Comparison of ENCODE assay signal across 1 cellular context in genomic region chr3:142117452-142117851, GRCh38.
TF ChIP-seq lines count a peak whose summit lies in the region.

No MANE protein-coding gene starts in this region.

TF ChIP-seq in WTC11, 78 proteins besides CTCF, POLR2A, EP300 and RAD21 (continued from another document):
- TF ChIP-seq FOXK1 (CRISPR knock-in tag; IDR thresholded peaks at IDR 0.05) (no peak), TP53 (CRISPR knock-in tag; IDR thresholded peaks at IDR 0.05) (no peak), NFE2L1 (CRISPR knock-in tag; IDR thresholded peaks at IDR 0.05) (no peak), ZNF219 (CRISPR knock-in tag; IDR thresholded peaks at IDR 0.05; ENCODE audit: borderline replicate concordance) (no peak), ZBTB21 (CRISPR knock-in tag; IDR thresholded peaks at IDR 0.05; ENCODE audit: borderline replicate concordance) (no peak), GRHL2 (CRISPR knock-in tag; IDR thresholded peaks at IDR 0.05; ENCODE audit: insufficient replicate concordance, severe bottlenecking) (no peak), GTF2I (CRISPR knock-in tag; conservative IDR thresholded peaks at IDR 0.05) (no peak), RELA (CRISPR knock-in tag; IDR thresholded peaks at IDR 0.05; ENCODE audit: borderline replicate concordance) (no peak)
- TF ChIP-seq, protein P1, sequence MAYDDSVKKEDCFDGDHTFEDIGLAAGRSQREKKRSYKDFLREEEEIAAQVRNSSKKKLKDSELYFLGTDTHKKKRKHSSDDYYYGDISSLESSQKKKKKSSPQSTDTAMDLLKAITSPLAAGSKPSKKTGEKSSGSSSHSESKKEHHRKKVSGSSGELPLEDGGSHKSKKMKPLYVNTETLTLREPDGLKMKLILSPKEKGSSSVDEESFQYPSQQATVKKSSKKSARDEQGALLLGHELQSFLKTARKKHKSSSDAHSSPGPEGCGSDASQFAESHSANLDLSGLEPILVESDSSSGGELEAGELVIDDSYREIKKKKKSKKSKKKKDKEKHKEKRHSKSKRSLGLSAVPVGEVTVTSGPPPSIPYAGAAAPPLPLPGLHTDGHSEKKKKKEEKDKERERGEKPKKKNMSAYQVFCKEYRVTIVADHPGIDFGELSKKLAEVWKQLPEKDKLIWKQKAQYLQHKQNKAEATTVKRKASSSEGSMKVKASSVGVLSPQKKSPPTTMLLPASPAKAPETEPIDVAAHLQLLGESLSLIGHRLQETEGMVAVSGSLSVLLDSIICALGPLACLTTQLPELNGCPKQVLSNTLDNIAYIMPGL (CRISPR knock-in tag; IDR thresholded peaks at IDR 0.05) = no peak
- TF ChIP-seq, protein P2, sequence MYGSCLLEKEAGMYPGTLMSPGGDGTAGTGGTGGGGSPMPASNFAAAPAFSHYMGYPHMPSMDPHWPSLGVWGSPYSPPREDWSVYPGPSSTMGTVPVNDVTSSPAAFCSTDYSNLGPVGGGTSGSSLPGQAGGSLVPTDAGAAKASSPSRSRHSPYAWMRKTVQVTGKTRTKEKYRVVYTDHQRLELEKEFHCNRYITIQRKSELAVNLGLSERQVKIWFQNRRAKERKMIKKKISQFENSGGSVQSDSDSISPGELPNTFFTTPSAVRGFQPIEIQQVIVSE (CRISPR knock-in tag; IDR thresholded peaks at IDR 0.05; ENCODE audit: borderline replicate concordance) = no peak
- TF ChIP-seq, protein P3, sequence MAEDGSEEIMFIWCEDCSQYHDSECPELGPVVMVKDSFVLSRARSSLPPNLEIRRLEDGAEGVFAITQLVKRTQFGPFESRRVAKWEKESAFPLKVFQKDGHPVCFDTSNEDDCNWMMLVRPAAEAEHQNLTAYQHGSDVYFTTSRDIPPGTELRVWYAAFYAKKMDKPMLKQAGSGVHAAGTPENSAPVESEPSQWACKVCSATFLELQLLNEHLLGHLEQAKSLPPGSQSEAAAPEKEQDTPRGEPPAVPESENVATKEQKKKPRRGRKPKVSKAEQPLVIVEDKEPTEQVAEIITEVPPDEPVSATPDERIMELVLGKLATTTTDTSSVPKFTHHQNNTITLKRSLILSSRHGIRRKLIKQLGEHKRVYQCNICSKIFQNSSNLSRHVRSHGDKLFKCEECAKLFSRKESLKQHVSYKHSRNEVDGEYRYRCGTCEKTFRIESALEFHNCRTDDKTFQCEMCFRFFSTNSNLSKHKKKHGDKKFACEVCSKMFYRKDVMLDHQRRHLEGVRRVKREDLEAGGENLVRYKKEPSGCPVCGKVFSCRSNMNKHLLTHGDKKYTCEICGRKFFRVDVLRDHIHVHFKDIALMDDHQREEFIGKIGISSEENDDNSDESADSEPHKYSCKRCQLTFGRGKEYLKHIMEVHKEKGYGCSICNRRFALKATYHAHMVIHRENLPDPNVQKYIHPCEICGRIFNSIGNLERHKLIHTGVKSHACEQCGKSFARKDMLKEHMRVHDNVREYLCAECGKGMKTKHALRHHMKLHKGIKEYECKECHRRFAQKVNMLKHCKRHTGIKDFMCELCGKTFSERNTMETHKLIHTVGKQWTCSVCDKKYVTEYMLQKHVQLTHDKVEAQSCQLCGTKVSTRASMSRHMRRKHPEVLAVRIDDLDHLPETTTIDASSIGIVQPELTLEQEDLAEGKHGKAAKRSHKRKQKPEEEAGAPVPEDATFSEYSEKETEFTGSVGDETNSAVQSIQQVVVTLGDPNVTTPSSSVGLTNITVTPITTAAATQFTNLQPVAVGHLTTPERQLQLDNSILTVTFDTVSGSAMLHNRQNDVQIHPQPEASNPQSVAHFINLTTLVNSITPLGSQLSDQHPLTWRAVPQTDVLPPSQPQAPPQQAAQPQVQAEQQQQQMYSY (CRISPR knock-in tag; IDR thresholded peaks at IDR 0.05) = no peak
- TF ChIP-seq, protein P4, sequence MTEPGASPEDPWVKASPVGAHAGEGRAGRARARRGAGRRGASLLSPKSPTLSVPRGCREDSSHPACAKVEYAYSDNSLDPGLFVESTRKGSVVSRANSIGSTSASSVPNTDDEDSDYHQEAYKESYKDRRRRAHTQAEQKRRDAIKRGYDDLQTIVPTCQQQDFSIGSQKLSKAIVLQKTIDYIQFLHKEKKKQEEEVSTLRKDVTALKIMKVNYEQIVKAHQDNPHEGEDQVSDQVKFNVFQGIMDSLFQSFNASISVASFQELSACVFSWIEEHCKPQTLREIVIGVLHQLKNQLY (CRISPR knock-in tag; IDR thresholded peaks at IDR 0.05) = no peak
TF ChIP-seq in WTC11: peak in this region for 0.
